Comparison of ENCODE assay signal across 18 cellular contexts in the genomic region with DNA sequence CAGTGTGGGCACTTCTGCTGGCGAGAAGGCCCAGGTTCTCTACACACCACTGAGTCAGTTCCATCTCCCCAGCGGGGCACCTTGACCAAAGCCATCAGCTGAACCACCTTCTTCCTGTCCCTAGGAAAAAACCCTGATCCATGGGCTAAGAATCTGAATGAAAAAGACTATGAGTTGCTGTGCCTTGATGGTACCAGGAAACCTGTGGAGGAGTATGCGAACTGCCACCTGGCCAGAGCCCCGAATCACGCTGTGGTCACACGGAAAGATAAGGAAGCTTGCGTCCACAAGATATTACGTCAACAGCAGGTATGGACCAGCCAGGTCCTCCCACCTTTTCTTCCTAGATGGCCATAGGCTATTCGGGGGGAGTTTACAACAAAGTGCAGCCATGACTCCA. TPM values are rescaled to one million over a fixed set of nuclear protein-coding genes. Genes with fewer than 3 reads are reported as not detected.
"Had no signal": no experiment of that assay in that cellular context is flagged by ENCODE, and none has a peak within 500 bp of the region (broad histone marks: within the 10 kb centered on the region; RNA-seq: fewer than 3 reads in every experiment).

No MANE protein-coding gene starts in this region.

- H3K27ac ChIP-seq: coronary artery, dorsolateral prefrontal cortex, esophagus muscularis mucosa, foreskin keratinocyte, heart right ventricle, left ventricle myocardium inferior, lower lobe of right lung had no signal

- ATAC-seq: foreskin keratinocyte, heart right ventricle, left cardiac atrium, lower lobe of right lung, mucosa of descending colon had no signal

- DNase-seq: dermis blood vessel endothelial cell; dorsolateral prefrontal cortex; effector CD4-positive, alpha-beta T cell; effector memory CD4-positive, alpha-beta T cell; foreskin keratinocyte; glutamatergic neuron; head of caudate nucleus; heart right ventricle; hippocampal formation; left cardiac atrium; left ventricle myocardium inferior; lower lobe of right lung; mesenchymal stem cell; mucosa of descending colon; naive B cell had no signal

- H3K36me3 ChIP-seq: esophagus muscularis mucosa, heart right ventricle, left ventricle myocardium inferior, lower lobe of right lung had no signal

- H3K4me1 ChIP-seq: esophagus muscularis mucosa, foreskin keratinocyte, heart right ventricle, left ventricle myocardium inferior, lower lobe of right lung had no signal

- H3K27me3 ChIP-seq: dorsolateral prefrontal cortex, esophagus muscularis mucosa had no signal

- H3K9me3 ChIP-seq: esophagus muscularis mucosa, heart right ventricle, left ventricle myocardium inferior, lower lobe of right lung, mucosa of descending colon had no signal

- H3K4me3 ChIP-seq: coronary artery, dorsolateral prefrontal cortex, esophagus muscularis mucosa, heart right ventricle, left ventricle myocardium inferior, lower lobe of right lung, mucosa of descending colon had no signal

RNA-seq across cellular contexts. Expression of gene TF, which starts 29.1 kb away (rescaled TPM):
- total RNA-seq: fibroblast of villous mesenchyme had no signal
